ENCODE assay signal across 27 cellular contexts in genomic region chr10:19117419-19117818, GRCh38.
"Had no signal": no experiment of that assay in that cellular context is flagged by ENCODE, and none has a peak within 500 bp of the region (broad histone marks: within the 10 kb centered on the region; RNA-seq: fewer than 3 reads in every experiment).

No MANE protein-coding gene starts in this region.

- ATAC-seq: stimulated activated effector memory CD8-positive, alpha-beta T cell treated with anti-CD3 and anti-CD28 coated beads, Interleukin-12 subunit alpha, Interleukin-12 subunit beta, amount 100 ng/mL, for 72 hours; stimulated activated memory B cell treated with anti-CD40 and anti-IgM and Interleukin-4, amounts not matched to agents 10 μg/mL and 1 μg/mL and 100 μg/mL, for 72 hours; stimulated activated naive B cell treated with anti-CD40 and anti-IgM and Interleukin-4, amounts not matched to agents 10 μg/mL and 1 μg/mL and 100 μg/mL, for 72 hours; stimulated activated naive CD8-positive, alpha-beta T cell treated with anti-CD3 and anti-CD28 coated beads, Interleukin-15, amount 100 ng/mL, for 72 hours; stimulated activated naive CD8-positive, alpha-beta T cell treated with anti-CD3 and anti-CD28 coated beads, Interleukin-15, Interleukin-2, amounts not matched to agents 100 U/mL and 50 U/mL, for 24 hours; upper lobe of right lung had no signal

- DNase-seq: stimulated activated CD4-positive, alpha-beta T cell treated with anti-CD3 and anti-CD28 coated beads, Interleukin-2, amount 100 ng/mL, for 48 hours; stimulated activated CD4-positive, alpha-beta T cell treated with anti-CD3 and anti-CD28 coated beads, Interleukin-4, amount 100 ng/mL, for 1 hour; stimulated activated CD4-positive, alpha-beta T cell treated with anti-CD3 and anti-CD28 coated beads, Interleukin-4, amount 100 ng/mL, for 24 hours; stimulated activated CD4-positive, alpha-beta T cell treated with anti-CD3 and anti-CD28 coated beads, Interleukin-4, amount 100 ng/mL, for 4 hours; stimulated activated CD8-positive, alpha-beta memory T cell treated with anti-CD3 and anti-CD28 coated beads, Interleukin-4, amount 100 ng/mL, for 48 hours; stimulated activated naive B cell treated with anti-CD40 and anti-IgM and Interleukin-4, amounts not matched to agents 10 μg/mL and 1 μg/mL and 100 μg/mL, for 72 hours; stimulated activated naive CD4-positive, alpha-beta T cell; stimulated activated naive CD4-positive, alpha-beta T cell treated with Interleukin-2 at 50 U/mL for 16 hours; stimulated activated naive CD8-positive, alpha-beta T cell treated with anti-CD3 and anti-CD28 coated beads, Interleukin-15, amount 100 ng/mL, for 72 hours; stimulated activated naive CD8-positive, alpha-beta T cell treated with anti-CD3 and anti-CD28 coated beads, Interleukin-15, Interleukin-2, amounts not matched to agents 100 U/mL and 50 U/mL, for 24 hours; stomach; substantia nigra; testis; thyroid gland; tibial artery; transverse colon; trophoblast cell; upper lobe of left lung; upper lobe of right lung; uterus had no signal

- FAIRE-seq: urothelium cell line had no signal

- H3K9me3 ChIP-seq: suprapubic skin, testis, thoracic aorta, thyroid gland, tibial artery, tibial nerve, transverse colon, upper lobe of left lung, upper lobe of right lung, uterus, vagina had no signal

- H3K36me3 ChIP-seq: stomach, suprapubic skin, thoracic aorta, thyroid gland, tibial artery, tibial nerve, transverse colon, upper lobe of left lung, upper lobe of right lung, uterus, vagina had no signal

- H3K27ac ChIP-seq: stomach, suprapubic skin, testis, thoracic aorta, thyroid gland, tibial artery, tibial nerve, transverse colon, upper lobe of left lung, upper lobe of right lung, uterus, vagina had no signal

- H3K4me3 ChIP-seq: stomach, suprapubic skin, testis, thoracic aorta, thyroid gland, tibial artery, tibial nerve, transverse colon, upper lobe of left lung, upper lobe of right lung, uterus, vagina had no signal

- H3K27me3 ChIP-seq: stomach, suprapubic skin, testis, thyroid gland, tibial artery, tibial nerve, transverse colon, upper lobe of left lung, upper lobe of right lung, uterus, vagina had no signal

- H3K4me1 ChIP-seq: stomach, suprapubic skin, testis, thyroid gland, tibial nerve, transverse colon, upper lobe of left lung, upper lobe of right lung, uterus, vagina had no signal
